Comparison of ENCODE assay signal across 1 cellular context in genomic region chr9:128325629-128326028, GRCh38.
TF ChIP-seq lines count a peak whose summit lies in the region.

No MANE protein-coding gene starts in this region.

TF ChIP-seq in H1, 55 proteins besides CTCF, POLR2A, EP300 and RAD21:
- TF ChIP-seq JUN (IDR thresholded peaks at IDR 0.05; ENCODE audit: low read depth, low read length): no peak
- TF ChIP-seq PHF8 (conservative IDR thresholded peaks at IDR 0.05; ENCODE audit: low read depth, low read length): no peak
- TF ChIP-seq NRF1 (IDR thresholded peaks at IDR 0.05; ENCODE audit: low read depth, low read length): no peak
- TF ChIP-seq CBX5 (IDR thresholded peaks at IDR 0.05; ENCODE audit: low read depth, low read length): no peak
- no peak for TF ChIP-seq HDAC6 (IDR thresholded peaks at IDR 0.05; ENCODE audit: low read depth, low read length)
- TF ChIP-seq BACH1 (IDR thresholded peaks at IDR 0.05; ENCODE audit: low read length): no peak
- no peak for TF ChIP-seq CHD7 (IDR thresholded peaks at IDR 0.05; ENCODE audit: insufficient replicate concordance, low read length)
- TF ChIP-seq SRF (IDR thresholded peaks at IDR 0.05; ENCODE audit: low read depth, low read length): no peak
- no peak for TF ChIP-seq KDM1A (IDR thresholded peaks at IDR 0.05; ENCODE audit: borderline replicate concordance, low read length)
- TF ChIP-seq CHD2 (IDR thresholded peaks at IDR 0.05; ENCODE audit: low read length): no peak
- no peak for TF ChIP-seq RFX5 (IDR thresholded peaks at IDR 0.05; ENCODE audit: borderline replicate concordance, low read depth, low read length)
